In genomic region chr18:46676162-46676830, GRCh38 we compare ENCODE assay signal across 17 cellular contexts. TPM values are rescaled to one million over a fixed set of nuclear protein-coding genes. Genes with fewer than 3 reads are reported as not detected.
DNase-seq lines count a peak whose midpoint lies in the region; ATAC-seq, FAIRE-seq and TF ChIP-seq lines count a peak whose summit lies in the region.
"Had no signal": no experiment of that assay in that cellular context is flagged by ENCODE, and none has a peak within 500 bp of the region (broad histone marks: within the 10 kb centered on the region; RNA-seq: fewer than 3 reads in every experiment).

No MANE protein-coding gene starts in this region.

- DNase-seq in ACHN, result peak; percentile 76
- peak; percentile 72 for DNase-seq in RCC 7860 (ENCODE audit: low spot score)
- peak; percentile 61 for DNase-seq in glomerular visceral epithelial cell (ENCODE audit: extremely low spot score)
- no peak for DNase-seq in GM12891 (ENCODE audit: insufficient read length, low spot score)
- no peak for DNase-seq in GF-D8 (lab: John Stamatoyannopoulos, UW)
- DNase-seq in activated effector memory CD4-positive, alpha-beta T cell treated with anti-CD3 and anti-CD28 coated beads, Interleukin-2, amount 50 U/mL, for 16 hours, result no peak
- no peak for DNase-seq in D341Med (ENCODE audit: low spot score)
- DNase-seq: central memory CD4-positive, alpha-beta T cell; erythroblast; GDM1; midbrain; NCI-H187; OCI-M1; stimulated activated CD4-positive, alpha-beta T cell treated with anti-CD3 and anti-CD28 coated beads, Interleukin-2, amount 100 ng/mL, for 48 hours; stimulated activated naive CD8-positive, alpha-beta T cell treated with anti-CD3 and anti-CD28 coated beads, Interleukin-15, Interleukin-2, amounts not matched to agents 100 U/mL and 50 U/mL, for 24 hours had no signal

- peak; percentile 47 for ATAC-seq in HG03469 (IDR thresholded peaks at IDR 0.05; ENCODE audit: unreplicated experiment)
- ATAC-seq: stimulated activated naive CD8-positive, alpha-beta T cell treated with anti-CD3 and anti-CD28 coated beads, Interleukin-15, Interleukin-2, amounts not matched to agents 100 U/mL and 50 U/mL, for 24 hours had no signal

- in situ Hi-C loops in ACHN (cut with HindIII; ENCODE audit: low pct_ligation_motif_present, low pct_unique_long_range_greater_than_20kb, low sequenced_read_pairs), result no loop called here

- FAIRE-seq in RCC 7860 (lab: Jason Lieb, UNC) (peak; percentile 90), GM12891 (lab: Jason Lieb, UNC) (no peak)

- TF ChIP-seq POLR2A in GM12891 (IDR thresholded peaks at IDR 0.05; ENCODE audit: low read depth, low read length), result no peak

TF ChIP-seq in GM12891, 5 proteins besides CTCF, POLR2A, EP300 and RAD21:
- no peak for TF ChIP-seq POLR2AphosphoS5 (IDR thresholded peaks at IDR 0.05; ENCODE audit: low read depth, low read length)
- TF ChIP-seq PAX5 (IDR thresholded peaks at IDR 0.05; ENCODE audit: insufficient read depth, low read length, severe bottlenecking), result no peak

RNA-seq across cellular contexts. Expression of gene LOXHD1, which starts 19.3 kb away (rescaled TPM):
- not detected for polyA plus RNA-seq in GM12891 (2012; ENCODE audit: low read depth, missing spikeins)
- polyA plus RNA-seq: IgD-negative memory B cell had no signal

Comparison
In these comparisons a context has a peak if more than half of its experiments do, and no peak if none do; other contexts are left out.
1. DNase-seq: peak in ACHN (single experiment), RCC 7860 (single experiment) and glomerular visceral epithelial cell (single experiment); none in GM12891 (single experiment), GF-D8 (single experiment), activated effector memory CD4-positive, alpha-beta T cell treated with anti-CD3 and anti-CD28 coated beads, Interleukin-2, amount 50 U/mL, for 16 hours (single experiment) and D341Med (single experiment).